Comparison of ENCODE assay signal across 30 cellular contexts in genomic region chr15:48131324-48131723, GRCh38. TPM values are rescaled to one million over a fixed set of nuclear protein-coding genes. Genes with fewer than 3 reads are reported as not detected.
"Had no signal": no experiment of that assay in that cellular context is flagged by ENCODE, and none has a peak within 500 bp of the region (broad histone marks: within the 10 kb centered on the region; RNA-seq: fewer than 3 reads in every experiment).

No MANE protein-coding gene starts in this region.

- FAIRE-seq: colon had no signal

- DNase-seq: activated B cell treated with CpG ODN at 0.5 μM for 24 hours; activated CD4-positive, alpha-beta memory T cell treated with anti-CD3 and anti-CD28 coated beads for 36 hours; activated CD4-positive, alpha-beta T cell treated with anti-CD3 and anti-CD28 coated beads for 4 hours; activated CD4-positive, alpha-beta T cell treated with anti-CD3 and anti-CD28 coated beads, Interleukin-2, amount 50 U/mL, for 1 hour; activated CD4-positive, CD25-positive, alpha-beta regulatory T cell treated with anti-CD3 and anti-CD28 coated beads, Interleukin-2, amount 50 U/mL, for 72 hours; activated CD8-positive, alpha-beta memory T cell treated with anti-CD3 and anti-CD28 coated beads, Interleukin-2, amount 50 U/mL, for 4 hours; activated effector memory CD4-positive, alpha-beta T cell treated with Interleukin-2 at 50 U/mL for 16 hours; activated naive CD4-positive, alpha-beta T cell treated with anti-CD3 and anti-CD28 coated beads, Interleukin-2, amount 10 ng/mL, durations not matched to agents 7 days and 5 days; activated naive CD8-positive, alpha-beta T cell treated with anti-CD3 and anti-CD28 coated beads, Interleukin-2, amount 50 U/mL, for 24 hours; activated T-cell treated with anti-CD3 and anti-CD28 coated beads for 4 hours; activated T-cell treated with anti-CD3 and anti-CD28 coated beads, Interleukin-2, amount 50 U/mL, for 48 hours; anterior cingulate cortex; brain microvascular endothelial cell; central memory CD4-positive, alpha-beta T cell; MM.1S; NCI-H1092; NCI-H1436 treated with DMSO at 0.1 percent for 48 hours; NCI-H1694 treated with DMSO at 0.1 percent for 48 hours; NCI-H2029; NCI-H345; NCI-H524 treated with DMSO at 0.1 percent for 48 hours; OCI-M1; Right ventricle myocardium superior had no signal

- H3K9ac ChIP-seq: KMS-11 had no signal

- H3K27ac Mint-ChIP-seq: activated B cell treated with CpG ODN at 0.5 μM for 24 hours; activated CD4-positive, alpha-beta memory T cell treated with anti-CD3 and anti-CD28 coated beads for 36 hours; activated naive CD4-positive, alpha-beta T cell treated with anti-CD3 and anti-CD28 coated beads, Interleukin-2, amount 10 ng/mL, durations not matched to agents 7 days and 5 days; activated naive CD8-positive, alpha-beta T cell; activated naive CD8-positive, alpha-beta T cell treated with anti-CD3 and anti-CD28 coated beads, Interleukin-2, amount 50 U/mL, for 24 hours; T-helper 1 cell treated with Interleukin-12 subunit alpha and Interleukin-12 subunit beta and Interleukin-4 antibody, amounts not matched to agents 30 μg/mL and 1 μg/mL, for 36 hours; T-helper 2 cell treated with Interferon-gamma antibody and Interleukin-4, amounts not matched to agents 5 μg/mL and 100 μg/mL, for 36 hours had no signal

- H3K9me3 Mint-ChIP-seq: activated B cell treated with CpG ODN at 0.5 μM for 24 hours; activated CD4-positive, alpha-beta memory T cell treated with anti-CD3 and anti-CD28 coated beads for 36 hours; activated naive CD4-positive, alpha-beta T cell treated with anti-CD3 and anti-CD28 coated beads, Interleukin-2, amount 10 ng/mL, durations not matched to agents 7 days and 5 days; activated naive CD8-positive, alpha-beta T cell treated with anti-CD3 and anti-CD28 coated beads, Interleukin-2, amount 50 U/mL, for 24 hours; T-helper 1 cell treated with Interleukin-12 subunit alpha and Interleukin-12 subunit beta and Interleukin-4 antibody, amounts not matched to agents 30 μg/mL and 1 μg/mL, for 36 hours; T-helper 2 cell treated with Interferon-gamma antibody and Interleukin-4, amounts not matched to agents 5 μg/mL and 100 μg/mL, for 36 hours had no signal

- H3K27me3 Mint-ChIP-seq: activated B cell treated with CpG ODN at 0.5 μM for 24 hours; activated naive CD4-positive, alpha-beta T cell treated with anti-CD3 and anti-CD28 coated beads, Interleukin-2, amount 10 ng/mL, durations not matched to agents 7 days and 5 days had no signal

- H3K36me3 Mint-ChIP-seq: activated CD4-positive, alpha-beta memory T cell treated with anti-CD3 and anti-CD28 coated beads for 36 hours; activated naive CD4-positive, alpha-beta T cell treated with anti-CD3 and anti-CD28 coated beads, Interleukin-2, amount 10 ng/mL, durations not matched to agents 7 days and 5 days; activated naive CD8-positive, alpha-beta T cell had no signal

- H3K27ac ChIP-seq: brain microvascular endothelial cell, KMS-11 had no signal

- H3K4me3 Mint-ChIP-seq: activated B cell treated with CpG ODN at 0.5 μM for 24 hours; activated CD4-positive, alpha-beta memory T cell treated with anti-CD3 and anti-CD28 coated beads for 36 hours; activated naive CD4-positive, alpha-beta T cell treated with anti-CD3 and anti-CD28 coated beads, Interleukin-2, amount 10 ng/mL, durations not matched to agents 7 days and 5 days; activated naive CD8-positive, alpha-beta T cell; activated naive CD8-positive, alpha-beta T cell treated with anti-CD3 and anti-CD28 coated beads, Interleukin-2, amount 50 U/mL, for 24 hours; T-helper 1 cell treated with Interleukin-12 subunit alpha and Interleukin-12 subunit beta and Interleukin-4 antibody, amounts not matched to agents 30 μg/mL and 1 μg/mL, for 36 hours; T-helper 2 cell treated with Interferon-gamma antibody and Interleukin-4, amounts not matched to agents 5 μg/mL and 100 μg/mL, for 36 hours had no signal

- H3K4me2 ChIP-seq: KMS-11 had no signal

- H3K4me1 Mint-ChIP-seq: activated B cell treated with CpG ODN at 0.5 μM for 24 hours; activated naive CD4-positive, alpha-beta T cell treated with anti-CD3 and anti-CD28 coated beads, Interleukin-2, amount 10 ng/mL, durations not matched to agents 7 days and 5 days; activated naive CD8-positive, alpha-beta T cell treated with anti-CD3 and anti-CD28 coated beads, Interleukin-2, amount 50 U/mL, for 24 hours had no signal

- H3K27me3 ChIP-seq: brain microvascular endothelial cell had no signal

- ATAC-seq: activated naive CD8-positive, alpha-beta T cell treated with anti-CD3 and anti-CD28 coated beads, Interleukin-2, amount 50 U/mL, for 24 hours had no signal

RNA-seq across cellular contexts. Expression of gene SLC24A5, which starts 10.5 kb away (rescaled TPM):
- total RNA-seq: activated B cell treated with CpG ODN at 0.5 μM for 24 hours; activated CD4-positive, alpha-beta memory T cell treated with anti-CD3 and anti-CD28 coated beads for 36 hours; LHCN-M2; NCI-H460; Right ventricle myocardium superior had no signal
